Comparison of ENCODE assay signal across 13 cellular contexts in the genomic region with DNA sequence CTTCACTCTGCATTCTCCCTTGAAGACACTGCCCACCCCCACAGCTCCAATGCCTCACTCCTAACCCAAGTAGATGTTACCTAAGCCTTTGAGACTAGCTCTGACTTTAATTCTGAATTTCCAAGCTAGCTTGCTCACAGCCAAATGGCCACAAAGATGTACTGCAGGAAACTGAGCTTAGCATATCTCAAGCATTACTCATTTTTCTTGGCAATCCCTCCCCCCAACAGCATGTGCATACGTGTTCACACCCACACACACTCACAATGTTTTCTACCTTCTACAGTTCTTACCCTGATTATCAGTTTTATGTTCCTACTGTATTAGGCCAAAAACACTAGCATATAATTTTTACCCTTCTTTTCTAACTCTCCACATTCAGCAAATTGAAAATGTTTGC. TPM values are rescaled to one million over a fixed set of nuclear protein-coding genes. Genes with fewer than 3 reads are reported as not detected.
DNase-seq lines count a peak whose midpoint lies in the region; ATAC-seq and TF ChIP-seq lines count a peak whose summit lies in the region.
"Had no signal": no experiment of that assay in that cellular context is flagged by ENCODE, and none has a peak within 500 bp of the region (broad histone marks: within the 10 kb centered on the region; RNA-seq: fewer than 3 reads in every experiment).

No MANE protein-coding gene starts in this region.

- CTCF ChIA-PET in RWPE1 (lab: Yijun Ruan, JAX): interaction anchor here (0.8 to 1.1 kb wide), 5 partner anchors 8 to 942 kb away, joined by 3 to 7 read pairs (median 4); no protein-coding TSS in a partner anchor
- CTCF ChIA-PET in naive thymus-derived CD4-positive, alpha-beta T cell (lab: Charles Lee): no interaction called here

- H3K4me1 Mint-ChIP-seq in GM23338: peaks cover 4% of the 10 kb centered on the region; the same call in 2 of the 3 replicates
- no peaks in the 10 kb centered on the region for H3K4me1 Mint-ChIP-seq in naive thymus-derived CD4-positive, alpha-beta T cell
- H3K4me1 Mint-ChIP-seq: activated naive CD8-positive, alpha-beta T cell treated with anti-CD3 and anti-CD28 coated beads for 36 hours; nephron had no signal

- peak in 1 of 2 experiments; percentile 18; a peak in 1 of 4 replicates for TF ChIP-seq CTCF in GM23338 (conservative IDR thresholded peaks at IDR 0.05; ENCODE audit: low read depth in 2 of 2)
- TF ChIP-seq CTCF in RWPE1 (conservative IDR thresholded peaks at IDR 0.05; ENCODE audit: low read depth): no peak; the same call in 1 of the 2 replicates
- TF ChIP-seq CTCF in osteoblast (IDR thresholded peaks at IDR 0.05; ENCODE audit: extremely low read depth, low read depth, low read length): peak; percentile 20

- H3F3A ChIP-seq in GM23338 (replicated peaks; ENCODE audit: low read depth): no peaks in the 10 kb centered on the region

- H3K4me3 ChIP-seq in GM23338: no peak overlapping the region
- H3K4me3 ChIP-seq in osteoblast (ENCODE audit: insufficient read depth, low read length): no peak overlapping the region
- no peak overlapping the region for H3K4me3 ChIP-seq in naive thymus-derived CD4-positive, alpha-beta T cell (ENCODE audit: low read length)

- H3K27me3 ChIP-seq in GM23338 (ENCODE audit: insufficient read depth) (no peaks in the 10 kb centered on the region), osteoblast (ENCODE audit: insufficient read depth, low read length) (no peaks in the 10 kb centered on the region)
- no peaks in the 10 kb centered on the region for H3K27me3 ChIP-seq in naive thymus-derived CD4-positive, alpha-beta T cell (ENCODE audit: control insufficient read depth in 2 of 2, insufficient read depth in 2 of 2, low read length in 2 of 2)

- no peaks in the 10 kb centered on the region for H3K9me3 ChIP-seq in osteoblast (ENCODE audit: low read depth, low read length)
- no peaks in the 10 kb centered on the region for H3K9me3 ChIP-seq in naive thymus-derived CD4-positive, alpha-beta T cell (ENCODE audit: control insufficient read depth in 2 of 3, low read length in 3 of 3)

- H4K20me1 ChIP-seq in GM23338 (replicated peaks; ENCODE audit: insufficient read depth) (no peaks in the 10 kb centered on the region), osteoblast (ENCODE audit: insufficient read depth, low read length) (no peaks in the 10 kb centered on the region)

- no peaks in the 10 kb centered on the region for H3K36me3 ChIP-seq in GM23338 (ENCODE audit: insufficient read depth)
- no peaks in the 10 kb centered on the region for H3K36me3 ChIP-seq in osteoblast (ENCODE audit: insufficient read depth, low read length)
- no peaks in the 10 kb centered on the region for H3K36me3 ChIP-seq in naive thymus-derived CD4-positive, alpha-beta T cell (ENCODE audit: control insufficient read depth in 2 of 3, insufficient read depth in 3 of 3, low read length in 3 of 3)

- H3K9me3 Mint-ChIP-seq in GM23338: no peaks in the 10 kb centered on the region
- peaks cover 2 to 23% (median 6%) of the 10 kb centered on the region in 11 donors for H3K9me3 Mint-ChIP-seq in naive thymus-derived CD4-positive, alpha-beta T cell

- H3K4me1 ChIP-seq in GM23338 (ENCODE audit: insufficient read depth): no peaks in the 10 kb centered on the region
- peaks cover 6% of the 10 kb centered on the region for H3K4me1 ChIP-seq in osteoblast (ENCODE audit: insufficient read depth, low read length)
- no peaks in the 10 kb centered on the region for H3K4me1 ChIP-seq in naive thymus-derived CD4-positive, alpha-beta T cell (ENCODE audit: control insufficient read depth in 2 of 2, insufficient read depth in 2 of 2, low read length in 2 of 2)

- no peak overlapping the region for H3K4me2 ChIP-seq in GM23338
- H3K4me2 ChIP-seq in osteoblast (ENCODE audit: insufficient read depth, low read length): no peak overlapping the region

- POLR2A ChIA-PET in RWPE1 (lab: Yijun Ruan, JAX; ENCODE audit: low non-redundant PET): no interaction called here
- POLR2A ChIA-PET in naive thymus-derived CD4-positive, alpha-beta T cell (lab: Charles Lee): no interaction called here

- DNase-seq in GM23338 (ENCODE audit: low spot score) (peak; percentile 38), RWPE1 (ENCODE audit: low spot score) (peak; percentile 85), osteoblast (ENCODE audit: insufficient read length, low spot score, missing footprints) (no peak), head of caudate nucleus (no peak)
- DNase-seq in activated CD4-positive, alpha-beta T cell treated with anti-CD3 and anti-CD28 coated beads for 48 hours: no peak
- DNase-seq in naive thymus-derived CD4-positive, alpha-beta T cell: no peak
- DNase-seq: activated CD8-positive, alpha-beta memory T cell treated with anti-CD3 and anti-CD28 coated beads for 24 hours; activated naive CD8-positive, alpha-beta T cell treated with anti-CD3 and anti-CD28 coated beads for 36 hours; stimulated activated naive B cell treated with anti-CD40 and anti-IgM and Interleukin-4, amounts not matched to agents 10 μg/mL and 1 μg/mL and 100 μg/mL, for 72 hours had no signal

- H3K4me3 Mint-ChIP-seq in GM23338: no peak overlapping the region
- H3K4me3 Mint-ChIP-seq in naive thymus-derived CD4-positive, alpha-beta T cell: no peak overlapping the region
- H3K4me3 Mint-ChIP-seq: activated naive CD8-positive, alpha-beta T cell treated with anti-CD3 and anti-CD28 coated beads for 36 hours; nephron; stimulated activated naive B cell treated with anti-CD40 and anti-IgM and Interleukin-4, amounts not matched to agents 10 μg/mL and 1 μg/mL and 100 μg/mL, for 72 hours had no signal

- H2AFZ ChIP-seq in GM23338: no peak overlapping the region
- H2AFZ ChIP-seq in osteoblast (ENCODE audit: low read length): no peak overlapping the region

- H3K27ac Mint-ChIP-seq in GM23338: no peak overlapping the region
- H3K27ac Mint-ChIP-seq in naive thymus-derived CD4-positive, alpha-beta T cell: no peak overlapping the region
- H3K27ac Mint-ChIP-seq: activated naive CD8-positive, alpha-beta T cell treated with anti-CD3 and anti-CD28 coated beads for 36 hours; nephron; stimulated activated naive B cell treated with anti-CD40 and anti-IgM and Interleukin-4, amounts not matched to agents 10 μg/mL and 1 μg/mL and 100 μg/mL, for 72 hours had no signal

- H3K79me2 ChIP-seq in GM23338 (replicated peaks; ENCODE audit: insufficient read depth) (no peaks in the 10 kb centered on the region), osteoblast (ENCODE audit: insufficient read depth, low read length) (no peaks in the 10 kb centered on the region)

- H3K9me2 ChIP-seq in GM23338 (ENCODE audit: insufficient read depth): peaks cover 13% of the 10 kb centered on the region

- ATAC-seq in GM23338 (no peak), esophagus mucosa (peak; percentile 88), HG03045 (IDR thresholded peaks at IDR 0.05; ENCODE audit: unreplicated experiment) (no peak)
- ATAC-seq in naive thymus-derived CD4-positive, alpha-beta T cell: no peak
- ATAC-seq: stimulated activated naive B cell treated with anti-CD40 and anti-IgM and Interleukin-4, amounts not matched to agents 10 μg/mL and 1 μg/mL and 100 μg/mL, for 72 hours had no signal

- H3K27me3 Mint-ChIP-seq in GM23338 (ENCODE audit: insufficient read depth, low read depth, poor library complexity): peaks cover 1% of the 10 kb centered on the region
- H3K27me3 Mint-ChIP-seq in naive thymus-derived CD4-positive, alpha-beta T cell: peaks cover 0 to 19% (median 0%) of the 10 kb centered on the region in 5 donors

- intact Hi-C loops in naive thymus-derived CD4-positive, alpha-beta T cell (cut with micrococcal nuclease): no loop called here
- intact Hi-C loops in head of caudate nucleus (cut with DNase I): no loop called here

- H3K27ac ChIP-seq in GM23338 (ENCODE audit: low read depth): no peak overlapping the region
- no peak overlapping the region for H3K27ac ChIP-seq in RWPE1
- no peak overlapping the region for H3K27ac ChIP-seq in osteoblast (ENCODE audit: low read depth, low read length)
- H3K27ac ChIP-seq in naive thymus-derived CD4-positive, alpha-beta T cell (ENCODE audit: low read depth, low read length): no peak overlapping the region

- no peaks in the 10 kb centered on the region for H3K36me3 Mint-ChIP-seq in GM23338 (ENCODE audit: low read depth)
- H3K36me3 Mint-ChIP-seq in naive thymus-derived CD4-positive, alpha-beta T cell: no peaks in the 10 kb centered on the region
- H3K36me3 Mint-ChIP-seq: activated naive CD8-positive, alpha-beta T cell treated with anti-CD3 and anti-CD28 coated beads for 36 hours; stimulated activated naive B cell treated with anti-CD40 and anti-IgM and Interleukin-4, amounts not matched to agents 10 μg/mL and 1 μg/mL and 100 μg/mL, for 72 hours had no signal

TF ChIP-seq in GM23338, 12 proteins besides CTCF, POLR2A, EP300 and RAD21:
- no peak for TF ChIP-seq EZH2phosphoT487 (IDR thresholded peaks at IDR 0.05; ENCODE audit: unreplicated experiment)
- TF ChIP-seq POLR2AphosphoS5 (IDR thresholded peaks at IDR 0.05; ENCODE audit: low read depth): no peak

RNA-seq across cellular contexts. Expression of a gene that starts 13.7 kb away (rescaled TPM):
- total RNA-seq in GM23338 (2014; rRNA removed; shearing (Covaris generic)): 1.4 and 1.7 TPM in 2 replicates
- polyA plus RNA-seq in GM23338 (2016; fragmentation: Nextera tagmentation; extraction: Ambion mirVana): 0.96 and 1.0 TPM in 2 replicates
- total RNA-seq in esophagus mucosa (not detected), osteoblast (0.29 and 1.1 TPM in 2 replicates)
- not detected for total RNA-seq in naive thymus-derived CD4-positive, alpha-beta T cell
- not detected for polyA plus RNA-seq in naive thymus-derived CD4-positive, alpha-beta T cell
- total RNA-seq: activated naive CD8-positive, alpha-beta T cell treated with anti-CD3 and anti-CD28 coated beads for 36 hours; T-helper 1 cell treated with Interleukin-12 subunit alpha and Interleukin-12 subunit beta and Interleukin-4 antibody, amounts not matched to agents 30 ng/mL and 1 ng/mL, for 36 hours had no signal

Comparison
In these comparisons a context has a peak if more than half of its experiments do, and no peak if none do; other contexts are left out.
1. DNase-seq: peak in GM23338 (single experiment) and RWPE1 (single experiment); none in osteoblast (single experiment), activated CD4-positive, alpha-beta T cell treated with anti-CD3 and anti-CD28 coated beads for 48 hours (single experiment), naive thymus-derived CD4-positive, alpha-beta T cell (0 of 9) and head of caudate nucleus (0 of 42).